8 cellular contexts compared by ENCODE assay signal in genomic region chr17:10754109-10754508, GRCh38. TPM values are rescaled to one million over a fixed set of nuclear protein-coding genes. Genes with fewer than 3 reads are reported as not detected.
DNase-seq lines count a peak whose midpoint lies in the region; ATAC-seq and TF ChIP-seq lines count a peak whose summit lies in the region.

No MANE protein-coding gene starts in this region.

- in situ Hi-C loops in GM13976 (cut with MboI; ENCODE audit: low sequenced_read_pairs, unreplicated experiment): no loop called here

- no peak overlapping the region for H2AFZ ChIP-seq in hepatocyte

- no peaks in the 10 kb centered on the region for H3K9me2 ChIP-seq in hepatocyte (replicated peaks; ENCODE audit: insufficient read depth)

- TF ChIP-seq CTCF in AG09309 (IDR thresholded peaks at IDR 0.05; ENCODE audit: control insufficient read depth, insufficient read depth, low read depth, low read length, missing control alignments) (peak; percentile 43), GM13976 (IDR thresholded peaks at IDR 0.05; ENCODE audit: borderline replicate concordance, control extremely low read depth, extremely low read depth, insufficient read depth, missing control alignments) (no peak), hepatocyte (IDR thresholded peaks at IDR 0.05; ENCODE audit: poor library complexity) (peak; percentile 41), tibial nerve (IDR thresholded peaks at IDR 0.05) (peak in 1 of 5 experiments; percentile 7)

- 15% methylated on average over 2 of the region's 2 CpGs for WGBS in hepatocyte (ENCODE audit: low lambda C conversion rate, missing lambda C conversion rate)
- WGBS in tibial nerve, 2 donors: 21 to 32% methylated on average over 2 of the region's 2 CpGs

- no peaks in the 10 kb centered on the region for H3K9me3 ChIP-seq in hepatocyte (ENCODE audit: low read depth)
- H3K9me3 ChIP-seq in tibial nerve: no peaks in the 10 kb centered on the region

- H3K27me3 ChIP-seq in hepatocyte: no peaks in the 10 kb centered on the region
- H3K27me3 ChIP-seq in tibial nerve: no peaks in the 10 kb centered on the region

- H4K20me1 ChIP-seq in hepatocyte (ENCODE audit: insufficient read depth, poor library complexity, severe bottlenecking): no peaks in the 10 kb centered on the region

- no peak for TF ChIP-seq POLR2A in tibial nerve (IDR thresholded peaks at IDR 0.05)

- no peak for TF ChIP-seq EP300 in tibial nerve (IDR thresholded peaks at IDR 0.05)

- H3K4me3 ChIP-seq in AG09309 (ENCODE audit: control insufficient read depth, low read depth, low read length) (no peak overlapping the region), hepatocyte (no peak overlapping the region), tibial nerve (no peak overlapping the region)

- H3K36me3 ChIP-seq in hepatocyte (replicated peaks; ENCODE audit: insufficient read depth, low read depth): no peaks in the 10 kb centered on the region
- peaks cover 0 to 5% (median 0%) of the 10 kb centered on the region in 3 donors for H3K36me3 ChIP-seq in tibial nerve

- no peaks in the 10 kb centered on the region for H3K79me2 ChIP-seq in hepatocyte

- no peak for ATAC-seq in HG03108 (IDR thresholded peaks at IDR 0.05; ENCODE audit: unreplicated experiment)
- ATAC-seq in GM19452 (IDR thresholded peaks at IDR 0.05; ENCODE audit: unreplicated experiment): no peak

- peak overlapping the region; percentile 94 for H3K27ac ChIP-seq in hepatocyte
- no peak overlapping the region for H3K27ac ChIP-seq in tibial nerve

- DNase-seq in AG09309 (ENCODE audit: low read depth): no peak
- peak; percentile 46 for DNase-seq in GM13976 (ENCODE audit: low spot score)
- DNase-seq in SW480 (ENCODE audit: low spot score): peak; percentile 36
- peak; percentile 44 for DNase-seq in hepatocyte (ENCODE audit: low spot score)
- DNase-seq in tibial nerve (ENCODE audit: low spot score in 2 of 2): no peak
- no peak for DNase-seq in T1000 (lab: John Stamatoyannopoulos, UW)

- H3K4me1 ChIP-seq in hepatocyte (ENCODE audit: insufficient read depth): peaks cover 38% of the 10 kb centered on the region
- H3K4me1 ChIP-seq in tibial nerve: no peaks in the 10 kb centered on the region

- no peak overlapping the region for H3K4me2 ChIP-seq in hepatocyte

RNA-seq across cellular contexts. Expression of gene TMEM220, which starts 24.3 kb away (rescaled TPM):
- total RNA-seq in hepatocyte (10.5 and 11.6 TPM in 2 replicates), tibial nerve (1 to 10 TPM; 4.5 to 9.2 (median 8.9) TPM)
- polyA plus RNA-seq in hepatocyte: 30.0 and 32.4 TPM in 2 replicates

RNA-seq across cellular contexts. Expression of gene TMEM238L, which starts 49.8 kb away (rescaled TPM):
- 1.0 and 1.3 TPM in 2 replicates for total RNA-seq in hepatocyte
- 1.0 and 1.5 TPM in 2 replicates for polyA plus RNA-seq in hepatocyte
- total RNA-seq in tibial nerve: not detected

RNA-seq across cellular contexts. Expression of gene ADPRM, which starts 56.7 kb away (rescaled TPM):
- total RNA-seq in hepatocyte: 12.5 and 17.8 TPM in 2 replicates
- 5.8 and 7.7 TPM in 2 replicates for polyA plus RNA-seq in hepatocyte
- 10 to 100 TPM in 3 of 4 donors, 1 to 10 TPM in 1; 9.4 to 17.7 (median 13.3) TPM for total RNA-seq in tibial nerve

RNA-seq across cellular contexts. Expression of gene SCO1, which starts 56.8 kb away (rescaled TPM):
- 37.4 and 45.8 TPM in 2 replicates for total RNA-seq in hepatocyte
- 34.0 and 43.4 TPM in 2 replicates for polyA plus RNA-seq in hepatocyte
- 10 to 100 TPM; 17.0 to 26.5 (median 19.5) TPM for total RNA-seq in tibial nerve

Comparison
In these comparisons a context has a peak if more than half of its experiments do, and no peak if none do; other contexts are left out.
1. DNase-seq: peak in GM13976 (single experiment), SW480 (single experiment) and hepatocyte (single experiment); none in AG09309 (single experiment), tibial nerve (0 of 2) and T1000 (single experiment).